19 cellular contexts compared by ENCODE assay signal in genomic region chr1:163538682-163539081, GRCh38.
DNase-seq lines count a peak whose midpoint lies in the region; ATAC-seq lines count a peak whose summit lies in the region.
"Had no signal": no experiment of that assay in that cellular context is flagged by ENCODE, and none has a peak within 500 bp of the region (broad histone marks: within the 10 kb centered on the region; RNA-seq: fewer than 3 reads in every experiment).

No MANE protein-coding gene starts in this region.

- H3K27me3 ChIP-seq in rectal smooth muscle tissue (ENCODE audit: control insufficient read depth, insufficient read depth, low read length) = no peaks in the 10 kb centered on the region
- H3K27me3 ChIP-seq: SJCRH30 had no signal

- no peak for DNase-seq in left ventricle myocardium superior
- no peak for DNase-seq in Right ventricle myocardium superior
- DNase-seq in fibroblast of the conjunctiva (ENCODE audit: low read depth) = peak; percentile 5
- DNase-seq in HuH-7.5 (ENCODE audit: low spot score) = no peak
- DNase-seq: BE2C; Caco-2; CD4-positive, alpha-beta T cell; GF-D8; IMR-90; NCI-H1417; NCI-H187; NCI-H2107; NCI-H226; NCI-H524; SJCRH30 had no signal

- ATAC-seq in left ventricle myocardium superior (peak; percentile 17), Right ventricle myocardium superior (ENCODE audit: poor library complexity) (no peak), HG02623 (IDR thresholded peaks at IDR 0.05; ENCODE audit: unreplicated experiment) (no peak), GM18873 (IDR thresholded peaks at IDR 0.05; ENCODE audit: low FRiP score, unreplicated experiment) (no peak)

- intact Hi-C loops in left ventricle myocardium superior (cut with micrococcal nuclease) (no loop called here), Right ventricle myocardium superior (cut with DNase I) (loop anchor here (10.0 kb wide), 1 partner anchor 1536 kb away; no protein-coding TSS in a partner anchor)

- H3K4me3 ChIP-seq in rectal smooth muscle tissue (ENCODE audit: low read length) = no peak overlapping the region
- H3K4me3 ChIP-seq: SJCRH30 had no signal

- H3K27ac ChIP-seq in rectal smooth muscle tissue (ENCODE audit: low read depth, low read length) = peak overlapping the region; percentile 3
- H3K27ac ChIP-seq: HL-60, SJCRH30 had no signal

- H3K4me1 ChIP-seq in rectal smooth muscle tissue (ENCODE audit: control insufficient read depth, insufficient read depth, low read length) = peaks cover 12% of the 10 kb centered on the region
- H3K4me1 ChIP-seq: BE2C, Caco-2, SJCRH30 had no signal

- H3K36me3 ChIP-seq in rectal smooth muscle tissue (ENCODE audit: control insufficient read depth, insufficient read depth, low read length) = no peaks in the 10 kb centered on the region
- H3K36me3 ChIP-seq: BE2C, SJCRH30 had no signal

- H3K9ac ChIP-seq in rectal smooth muscle tissue (ENCODE audit: low read length) = no peak overlapping the region
